ENCODE assay signal across 8 cellular contexts in the genomic region with DNA sequence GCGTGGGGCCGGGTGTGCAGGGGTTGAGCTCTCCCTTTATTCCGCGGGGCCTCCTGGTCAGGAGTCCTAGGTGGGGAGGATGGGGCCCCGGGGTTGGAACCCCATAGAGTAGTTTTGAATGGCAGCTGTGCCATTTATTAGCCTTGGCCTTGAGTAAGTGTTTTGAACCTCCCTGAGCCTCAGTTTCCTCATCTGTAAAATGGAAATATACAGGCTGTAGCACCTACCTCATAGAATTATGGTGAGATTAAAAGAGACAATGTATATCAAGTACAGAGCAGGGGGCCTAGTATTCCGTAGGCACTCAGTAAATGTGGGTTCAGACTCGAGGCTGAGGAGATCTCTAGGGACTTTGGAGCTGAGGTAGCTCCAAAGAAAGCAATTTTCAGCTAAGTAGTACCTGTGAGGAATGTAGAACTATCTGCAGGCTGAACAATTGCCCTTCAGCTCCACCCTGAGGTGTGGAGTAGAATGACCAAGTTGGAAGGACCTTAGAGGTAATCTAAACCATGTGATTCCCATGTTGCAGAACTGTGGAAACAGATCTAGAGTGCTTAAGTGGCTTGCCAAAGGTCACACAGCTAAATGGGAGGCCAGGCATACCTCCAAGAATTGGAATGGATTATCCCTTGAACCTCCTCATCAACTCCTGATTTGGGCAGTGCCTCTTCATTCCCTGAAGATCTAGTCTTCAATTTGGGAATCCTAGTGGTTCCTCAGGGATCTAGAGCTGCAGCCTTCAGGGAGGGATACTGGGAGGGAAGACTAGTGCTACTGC. TPM values are rescaled to one million over a fixed set of nuclear protein-coding genes. Genes with fewer than 3 reads are reported as not detected.
A peak's percentile ranks its signal among the peaks of the same experiment; 100 is the strongest.
DNase-seq lines count a peak whose midpoint lies in the region; ATAC-seq, FAIRE-seq and TF ChIP-seq lines count a peak whose summit lies in the region.

No MANE protein-coding gene starts in this region.

- H3K27me3 ChIP-seq in brain microvascular endothelial cell (replicated peaks) (no peaks in the 10 kb centered on the region), keratinocyte (ENCODE audit: control insufficient read depth, extremely low read depth, insufficient read depth, low read length) (no peaks in the 10 kb centered on the region)

- no peaks in the 10 kb centered on the region for H3K9me3 ChIP-seq in keratinocyte (ENCODE audit: control insufficient read depth, low read depth, low read length)

- peak; percentile 59 for ATAC-seq in GM21737 (IDR thresholded peaks at IDR 0.05; ENCODE audit: unreplicated experiment)
- ATAC-seq in stimulated activated naive B cell treated with anti-CD40 and anti-IgM and Interleukin-4, amounts not matched to agents 10 μg/mL and 1 μg/mL and 100 μg/mL, for 72 hours (replicated peaks), result peak; percentile 86 to 87

- no peaks in the 10 kb centered on the region for H4K20me1 ChIP-seq in keratinocyte (ENCODE audit: control insufficient read depth, extremely low read depth, insufficient read depth, low read length)

- no peak overlapping the region for H3K27ac ChIP-seq in brain microvascular endothelial cell
- no peak overlapping the region for H3K27ac ChIP-seq in keratinocyte (ENCODE audit: control insufficient read depth, insufficient read depth, low read length)

- TF ChIP-seq EP300 in Ishikawa (IDR thresholded peaks at IDR 0.05; ENCODE audit: borderline replicate concordance), result no peak

- peak overlapping the region; percentile 79 for H3K4me3 ChIP-seq in brain microvascular endothelial cell (ENCODE audit: low read depth, low read length)
- H3K4me3 ChIP-seq in keratinocyte (ENCODE audit: control insufficient read depth in 2 of 3, extremely low read depth in 1 of 3, insufficient read depth in 2 of 3, low read depth in 1 of 3, low read length in 3 of 3), result peak overlapping the region; percentile 61 to 75 (median 64)

- peak overlapping the region; percentile 87 for H3K4me2 ChIP-seq in keratinocyte (ENCODE audit: control insufficient read depth, extremely low read depth, insufficient read depth, low read depth, low read length)

- FAIRE-seq in keratinocyte (lab: Jason Lieb, UNC), result peak; percentile 91

- no peaks in the 10 kb centered on the region for H3K79me2 ChIP-seq in keratinocyte (ENCODE audit: control insufficient read depth, insufficient read depth, low read length)

- H3K9me3 Mint-ChIP-seq in stimulated activated naive B cell treated with anti-CD40 and anti-IgM and Interleukin-4, amounts not matched to agents 10 μg/mL and 1 μg/mL and 100 μg/mL, for 72 hours, result no peaks in the 10 kb centered on the region

- dilution Hi-C loops in keratinocyte (cut with MboI; ENCODE audit: extremely low pct_ligation_motif_present, low sequenced_read_pairs), result no loop called here

- CTCF ChIA-PET in GM10248 (lab: Yijun Ruan, JAX), result interaction anchor here (0.6 to 5.2 kb wide), 35 partner anchors 10 to 274 kb away, joined by 3 to 47 read pairs (median 4); partner anchors contain the start of genes NUP98, RHOG and STIM1

- in situ Hi-C loops in brain microvascular endothelial cell (cut with HindIII; ENCODE audit: low pct_ligation_motif_present, low sequenced_read_pairs), result no loop called here

- peaks cover 26% of the 10 kb centered on the region for H3K4me1 ChIP-seq in keratinocyte (ENCODE audit: control insufficient read depth, extremely low read depth, insufficient read depth, low read length)

- H3K9me1 ChIP-seq in keratinocyte (ENCODE audit: control insufficient read depth, extremely low read depth, insufficient read depth, low read length), result peaks cover 2% of the 10 kb centered on the region

- peak; percentile 78 for DNase-seq in GM10248 (ENCODE audit: extremely low spot score)
- DNase-seq in SHP77 treated with DMSO at 0.1 percent for 48 hours (lab: John Stamatoyannopoulos, UW), result peak; percentile 55
- DNase-seq in brain microvascular endothelial cell, result no peak
- DNase-seq in keratinocyte (ENCODE audit: low read depth, low spot score), result no peak
- no peak for DNase-seq in stimulated activated naive B cell treated with anti-CD40 and anti-IgM and Interleukin-4, amounts not matched to agents 10 μg/mL and 1 μg/mL and 100 μg/mL, for 72 hours
- no peak for DNase-seq in midbrain (lab: John Stamatoyannopoulos, UW)

- peak overlapping the region; percentile 63 for H3K9ac ChIP-seq in keratinocyte (ENCODE audit: control insufficient read depth, extremely low read depth, insufficient read depth, low read length)

- TF ChIP-seq CTCF in GM10248 (IDR thresholded peaks at IDR 0.05; ENCODE audit: control extremely low read depth, extremely low read depth, low read depth, missing control alignments), result peak; percentile 64
- peak; percentile 65 for TF ChIP-seq CTCF in brain microvascular endothelial cell (IDR thresholded peaks at IDR 0.05; ENCODE audit: low read depth, low read length, missing control alignments)
- peak; percentile 53 to 78 (median 76) for TF ChIP-seq CTCF in keratinocyte (optimal IDR thresholded peaks at IDR 0.05 in 1 of 3, IDR thresholded peaks at IDR 0.05 in 1 of 3, conservative IDR thresholded peaks at IDR 0.05 in 1 of 3; ENCODE audit: extremely low read depth in 1 of 3, insufficient read depth in 2 of 3, low read length in 3 of 3)

- H3K36me3 ChIP-seq in brain microvascular endothelial cell (replicated peaks) (no peaks in the 10 kb centered on the region), keratinocyte (ENCODE audit: control insufficient read depth in 2 of 2, extremely low read depth in 1 of 2, insufficient read depth in 2 of 2, low read length in 2 of 2) (peaks cover 0 to 13% of the 10 kb centered on the region in 2 experiments)

- peak overlapping the region; percentile 93 to 95 for H3K4me3 Mint-ChIP-seq in stimulated activated naive B cell treated with anti-CD40 and anti-IgM and Interleukin-4, amounts not matched to agents 10 μg/mL and 1 μg/mL and 100 μg/mL, for 72 hours

- peak; percentile 71 for TF ChIP-seq RAD21 in Ishikawa (IDR thresholded peaks at IDR 0.05; ENCODE audit: low read depth)

- peak overlapping the region; percentile 52 for H3K27ac Mint-ChIP-seq in stimulated activated naive B cell treated with anti-CD40 and anti-IgM and Interleukin-4, amounts not matched to agents 10 μg/mL and 1 μg/mL and 100 μg/mL, for 72 hours

- peaks cover 13% of the 10 kb centered on the region in 2 donors for H3K4me1 Mint-ChIP-seq in stimulated activated naive B cell treated with anti-CD40 and anti-IgM and Interleukin-4, amounts not matched to agents 10 μg/mL and 1 μg/mL and 100 μg/mL, for 72 hours

- no peaks in the 10 kb centered on the region for H3K27me3 Mint-ChIP-seq in stimulated activated naive B cell treated with anti-CD40 and anti-IgM and Interleukin-4, amounts not matched to agents 10 μg/mL and 1 μg/mL and 100 μg/mL, for 72 hours

- H3K36me3 Mint-ChIP-seq in stimulated activated naive B cell treated with anti-CD40 and anti-IgM and Interleukin-4, amounts not matched to agents 10 μg/mL and 1 μg/mL and 100 μg/mL, for 72 hours, result peaks cover 4 to 12% of the 10 kb centered on the region in 2 donors

- H2AFZ ChIP-seq in keratinocyte (ENCODE audit: control insufficient read depth, low read length), result peak overlapping the region; percentile 84

- POLR2A ChIA-PET in GM10248 (lab: Yijun Ruan, JAX), result interaction anchor here (0.8 to 1.4 kb wide), 3 partner anchors 10 to 31 kb away, joined by 3 to 5 read pairs (median 3); partner anchors contain the start of genes NUP98 and RHOG

TF ChIP-seq in Ishikawa, 13 proteins besides CTCF, POLR2A, EP300 and RAD21:
- TF ChIP-seq EGR1 (IDR thresholded peaks at IDR 0.05), result no peak
- TF ChIP-seq, protein P1, sequence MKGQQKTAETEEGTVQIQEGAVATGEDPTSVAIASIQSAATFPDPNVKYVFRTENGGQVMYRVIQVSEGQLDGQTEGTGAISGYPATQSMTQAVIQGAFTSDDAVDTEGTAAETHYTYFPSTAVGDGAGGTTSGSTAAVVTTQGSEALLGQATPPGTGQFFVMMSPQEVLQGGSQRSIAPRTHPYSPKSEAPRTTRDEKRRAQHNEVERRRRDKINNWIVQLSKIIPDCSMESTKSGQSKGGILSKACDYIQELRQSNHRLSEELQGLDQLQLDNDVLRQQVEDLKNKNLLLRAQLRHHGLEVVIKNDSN (IDR thresholded peaks at IDR 0.05), result 0 out of 2 replicates have a peak, but pooled peaks have one; percentile 21

RNA-seq across cellular contexts. Expression of gene PGAP2, which starts 0.7 kb away (rescaled TPM):
- polyA plus RNA-seq in keratinocyte, result 37.3 to 59.8 TPM (median 46.2 TPM) in 3 replicates
- 12.1 TPM for polyA plus RNA-seq in keratinocyte (2011; ENCODE audit: low read depth)
- 41.8 and 49.9 TPM in 2 replicates for polyA plus RNA-seq in keratinocyte (2011; cell fraction: cytosol; rRNA removed)
- polyA plus RNA-seq in keratinocyte (2011; cell fraction: nucleus; rRNA removed), result 85.2 and 108 TPM in 2 replicates
- polyA plus RNA-seq in keratinocyte (2012; ENCODE audit: low replicate concordance), result 30.4 and 55.5 TPM in 2 replicates
- 58.5 to 85.3 TPM (median 81.3 TPM) in 3 replicates for polyA minus RNA-seq in keratinocyte
- 39.9 TPM for polyA minus RNA-seq in keratinocyte (2011; cell fraction: cytosol; rRNA and poly(A)+ RNA removed)
- 23.6 and 23.7 TPM in 2 replicates for polyA minus RNA-seq in keratinocyte (2011; cell fraction: nucleus; rRNA and poly(A)+ RNA removed)

RNA-seq across cellular contexts. Expression of gene NUP98, which starts 11.7 kb away (rescaled TPM):
- 66.9 to 93.1 TPM (median 78.9 TPM) in 3 replicates for polyA plus RNA-seq in keratinocyte
- 30.9 TPM for polyA plus RNA-seq in keratinocyte (2011; ENCODE audit: low read depth)
- polyA plus RNA-seq in keratinocyte (2011; cell fraction: cytosol; rRNA removed), result 70.5 and 86.2 TPM in 2 replicates
- polyA plus RNA-seq in keratinocyte (2011; cell fraction: nucleus; rRNA removed), result 182 and 231 TPM in 2 replicates
- 40.3 and 50.0 TPM in 2 replicates for polyA plus RNA-seq in keratinocyte (2012; ENCODE audit: low replicate concordance)
- polyA minus RNA-seq in keratinocyte, result 287 to 351 TPM (median 326 TPM) in 3 replicates
- 112 TPM for polyA minus RNA-seq in keratinocyte (2011; cell fraction: cytosol; rRNA and poly(A)+ RNA removed)
- 177 and 215 TPM in 2 replicates for polyA minus RNA-seq in keratinocyte (2011; cell fraction: nucleus; rRNA and poly(A)+ RNA removed)

RNA-seq across cellular contexts. Expression of gene RHOG, which starts 31.7 kb away (rescaled TPM):
- 39.8 to 84.6 TPM (median 67.1 TPM) in 3 replicates for polyA plus RNA-seq in keratinocyte
- polyA plus RNA-seq in keratinocyte (2011; ENCODE audit: low read depth), result 17.7 TPM
- 67.3 and 106 TPM in 2 replicates for polyA plus RNA-seq in keratinocyte (2011; cell fraction: cytosol; rRNA removed)
- 32.3 and 51.6 TPM in 2 replicates for polyA plus RNA-seq in keratinocyte (2011; cell fraction: nucleus; rRNA removed)
- 69.4 and 84.6 TPM in 2 replicates for polyA plus RNA-seq in keratinocyte (2012; ENCODE audit: low replicate concordance)
- 82.3 to 191 TPM (median 136 TPM) in 3 replicates for polyA minus RNA-seq in keratinocyte
- polyA minus RNA-seq in keratinocyte (2011; cell fraction: cytosol; rRNA and poly(A)+ RNA removed), result 134 TPM
- 31.6 and 33.4 TPM in 2 replicates for polyA minus RNA-seq in keratinocyte (2011; cell fraction: nucleus; rRNA and poly(A)+ RNA removed)

RNA-seq across cellular contexts. Expression of gene STIM1, which starts 46.4 kb away (rescaled TPM):
- polyA plus RNA-seq in keratinocyte, result 23.7 to 39.4 TPM (median 25.1 TPM) in 3 replicates
- polyA plus RNA-seq in keratinocyte (2011; ENCODE audit: low read depth), result 50.8 TPM
- 24.4 and 25.1 TPM in 2 replicates for polyA plus RNA-seq in keratinocyte (2011; cell fraction: cytosol; rRNA removed)
- polyA plus RNA-seq in keratinocyte (2011; cell fraction: nucleus; rRNA removed), result 77.4 and 77.5 TPM in 2 replicates
- polyA plus RNA-seq in keratinocyte (2012; ENCODE audit: low replicate concordance), result 36.8 and 44.7 TPM in 2 replicates
- 99.8 to 170 TPM (median 101 TPM) in 3 replicates for polyA minus RNA-seq in keratinocyte
- polyA minus RNA-seq in keratinocyte (2011; cell fraction: cytosol; rRNA and poly(A)+ RNA removed), result 58.5 TPM
- polyA minus RNA-seq in keratinocyte (2011; cell fraction: nucleus; rRNA and poly(A)+ RNA removed), result 91.7 and 126 TPM in 2 replicates

Comparison
In these comparisons a context has a peak if more than half of its experiments do, and no peak if none do; other contexts are left out.
1. DNase-seq: peak in GM10248 (single experiment) and SHP77 treated with DMSO at 0.1 percent for 48 hours (single experiment); none in brain microvascular endothelial cell (single experiment), keratinocyte (single experiment), stimulated activated naive B cell treated with anti-CD40 and anti-IgM and Interleukin-4, amounts not matched to agents 10 μg/mL and 1 μg/mL and 100 μg/mL, for 72 hours (single experiment) and midbrain (single experiment).
2. Peak in every context shown above with its lines, with median percentiles within 50 percentile points of each other: CTCF ChIP-seq.